In genomic region chr1:22231995-22232690, GRCh38 we compare ENCODE assay signal across 24 cellular contexts.
DNase-seq lines count a peak whose midpoint lies in the region; ATAC-seq and TF ChIP-seq lines count a peak whose summit lies in the region.
"Had no signal": no experiment of that assay in that cellular context is flagged by ENCODE, and none has a peak within 500 bp of the region (broad histone marks: within the 10 kb centered on the region; RNA-seq: fewer than 3 reads in every experiment).

No MANE protein-coding gene starts in this region.

- H2AFZ ChIP-seq in HCT116 (ENCODE audit: low read depth, low read length, poor library complexity, severe bottlenecking) (no peak overlapping the region), PC-3 (ENCODE audit: low read length) (no peak overlapping the region)

- no peak for TF ChIP-seq POLR2A in HCT116 (IDR thresholded peaks at IDR 0.05; ENCODE audit: borderline replicate concordance, extremely low read depth, insufficient read depth, insufficient read length)

- intact Hi-C loops in HCT116 (cut with micrococcal nuclease): no loop called here
- intact Hi-C loops in PC-3 (cut with micrococcal nuclease): no loop called here

- peaks cover 0 to 14% of the 10 kb centered on the region in 2 experiments; a peak in 1 of 4 replicates for H3K4me1 ChIP-seq in HCT116 (ENCODE audit: control insufficient read depth in 1 of 2, insufficient read depth in 2 of 2, low read length in 2 of 2)
- peaks cover 27% of the 10 kb centered on the region for H3K4me1 ChIP-seq in PC-3 (ENCODE audit: insufficient read depth, low read length)
- H3K4me1 ChIP-seq: left ventricle myocardium inferior, right atrium auricular region, spleen had no signal

- H4K20me1 ChIP-seq in HCT116 (ENCODE audit: insufficient read depth): no peaks in the 10 kb centered on the region
- H4K20me1 ChIP-seq in PC-3 (ENCODE audit: low read length): no peaks in the 10 kb centered on the region

- no peaks in the 10 kb centered on the region for H3K79me2 ChIP-seq in HCT116 (ENCODE audit: insufficient read depth, low read length)
- H3K79me2 ChIP-seq in PC-3 (ENCODE audit: low read length): no peaks in the 10 kb centered on the region

- no TSS peak for BruUV-seq in HCT116 (replicated peaks; lab: Mats Ljungman, UMichigan)
- no TSS peak for BruUV-seq in PC-3 (replicated peaks; lab: Mats Ljungman, UMichigan)

- peaks cover 5% of the 10 kb centered on the region for H3F3A ChIP-seq in PC-3 (ENCODE audit: low read length, unreplicated experiment)

- H3K27ac Mint-ChIP-seq in osteocyte (ENCODE audit: unreplicated experiment): no peak overlapping the region
- no peak overlapping the region for H3K27ac Mint-ChIP-seq in stimulated activated effector memory CD8-positive, alpha-beta T cell treated with anti-CD3 and anti-CD28 coated beads, Interleukin-12 subunit alpha, Interleukin-12 subunit beta, amount 100 ng/mL, for 72 hours
- H3K27ac Mint-ChIP-seq: activated CD8-positive, alpha-beta T cell treated with anti-CD3 and anti-CD28 coated beads for 36 hours; mesothelial cell of epicardium; stimulated activated memory B cell treated with anti-CD40 and anti-IgM and Interleukin-4, amounts not matched to agents 10 μg/mL and 1 μg/mL and 100 μg/mL, for 72 hours had no signal

- ATAC-seq in HCT116 (peak; percentile 58), PC-3 (no peak), esophagus mucosa (peak; percentile 65)
- ATAC-seq in stimulated activated effector memory CD8-positive, alpha-beta T cell treated with anti-CD3 and anti-CD28 coated beads, Interleukin-12 subunit alpha, Interleukin-12 subunit beta, amount 100 ng/mL, for 72 hours: no peak
- ATAC-seq: activated CD8-positive, alpha-beta T cell treated with anti-CD3 and anti-CD28 coated beads for 36 hours; naive thymus-derived CD8-positive, alpha-beta T cell; stimulated activated memory B cell treated with anti-CD40 and anti-IgM and Interleukin-4, amounts not matched to agents 10 μg/mL and 1 μg/mL and 100 μg/mL, for 72 hours had no signal

- TF ChIP-seq CTCF in 22Rv1 (IDR thresholded peaks at IDR 0.05): peak; percentile 9; the same call in 1 of the 2 replicates
- TF ChIP-seq CTCF in HCT116 (IDR thresholded peaks at IDR 0.05 in 2 of 3, conservative IDR thresholded peaks at IDR 0.05 in 1 of 3; ENCODE audit: borderline replicate concordance in 1 of 3, insufficient read depth in 1 of 3, low read depth in 2 of 3, low read length in 2 of 3): peak; percentile 4 to 40 (median 22); a peak in 3 of 6 replicates
- TF ChIP-seq CTCF in PC-3 (conservative IDR thresholded peaks at IDR 0.05; ENCODE audit: low read depth, low read length): peak; percentile 36
- TF ChIP-seq CTCF in osteocyte (IDR thresholded peaks at IDR 0.05): no peak

- RAD21 ChIA-PET in HCT116 (lab: Charles Lee; ENCODE audit: low non-redundant PET in 1 of 2, low total read pairs in 2 of 2, uncharacterized antibody in 2 of 2, unreplicated experiment in 2 of 2): no interaction called here

- 0 out of 2 replicates have a peak, but pooled peaks cover 3% of the 10 kb centered on the region for H3K27me3 ChIP-seq in HCT116 (ENCODE audit: insufficient read depth, low read length)
- no peaks in the 10 kb centered on the region for H3K27me3 ChIP-seq in PC-3 (ENCODE audit: low read length)
- H3K27me3 ChIP-seq: ovary, right atrium auricular region had no signal

- H3K9ac ChIP-seq in HCT116 (ENCODE audit: low read length) (no peak overlapping the region), PC-3 (ENCODE audit: low read length) (no peak overlapping the region)

- DNase-seq in HCT116 (ENCODE audit: low read depth, low spot score): no peak
- no peak for DNase-seq in PC-3
- no peak for DNase-seq in SIG-M5 (lab: John Stamatoyannopoulos, UW)
- DNase-seq in osteocyte (ENCODE audit: extremely low spot score, unreplicated experiment): no peak
- no peak for DNase-seq in stimulated activated effector memory CD8-positive, alpha-beta T cell treated with anti-CD3 and anti-CD28 coated beads, Interleukin-12 subunit alpha, Interleukin-12 subunit beta, amount 100 ng/mL, for 72 hours (ENCODE audit: low spot score in 2 of 2)
- DNase-seq in mesenteric fat pad (ENCODE audit: low spot score): no peak
- DNase-seq: activated CD4-positive, CD25-positive, alpha-beta regulatory T cell treated with anti-CD3 and anti-CD28 coated beads, Interleukin-2, amount 50 U/mL, for 72 hours; activated CD8-positive, alpha-beta T cell treated with anti-CD3 and anti-CD28 coated beads for 36 hours; IMR-90; left ventricle myocardium inferior; naive thymus-derived CD8-positive, alpha-beta T cell; NCI-H1436; NCI-H510A treated with DMSO at 0.1 percent for 48 hours; NK-92 treated with Interleukin-12 subunit alpha and Interleukin-12 subunit beta, amount 100 ng/mL, for 24 hours; ovary; spleen; stimulated activated CD4-positive, alpha-beta T cell treated with anti-CD3 and anti-CD28 coated beads, Interleukin-2, amount 100 ng/mL, for 48 hours had no signal

- no peaks in the 10 kb centered on the region for H3K9me3 ChIP-seq in HCT116 (ENCODE audit: control insufficient read depth in 1 of 2, insufficient read depth in 1 of 2, low read depth in 1 of 2, low read length in 2 of 2)
- no peaks in the 10 kb centered on the region for H3K9me3 ChIP-seq in PC-3 (ENCODE audit: low read length)
- H3K9me3 ChIP-seq: left ventricle myocardium inferior, ovary, right atrium auricular region, SJSA1, spleen had no signal

- peak; percentile 30; the same call in 1 of the 2 replicates for TF ChIP-seq RAD21 in HCT116 (IDR thresholded peaks at IDR 0.05; ENCODE audit: low read depth)

- H3K36me3 ChIP-seq in HCT116 (ENCODE audit: control insufficient read depth in 1 of 2, insufficient read depth in 2 of 2, low read length in 2 of 2): no peaks in the 10 kb centered on the region
- no peaks in the 10 kb centered on the region for H3K36me3 ChIP-seq in PC-3 (ENCODE audit: low read depth, low read length)
- H3K36me3 ChIP-seq: left ventricle myocardium inferior, ovary, right atrium auricular region, SJSA1, spleen had no signal

- H3K4me3 Mint-ChIP-seq in osteocyte (ENCODE audit: unreplicated experiment): no peak overlapping the region
- no peak overlapping the region for H3K4me3 Mint-ChIP-seq in stimulated activated effector memory CD8-positive, alpha-beta T cell treated with anti-CD3 and anti-CD28 coated beads, Interleukin-12 subunit alpha, Interleukin-12 subunit beta, amount 100 ng/mL, for 72 hours
- H3K4me3 Mint-ChIP-seq: activated CD8-positive, alpha-beta T cell treated with anti-CD3 and anti-CD28 coated beads for 36 hours; mesothelial cell of epicardium; naive thymus-derived CD8-positive, alpha-beta T cell; stimulated activated memory B cell treated with anti-CD40 and anti-IgM and Interleukin-4, amounts not matched to agents 10 μg/mL and 1 μg/mL and 100 μg/mL, for 72 hours had no signal

- no peaks in the 10 kb centered on the region for H3K36me3 Mint-ChIP-seq in osteocyte (ENCODE audit: unreplicated experiment)
- H3K36me3 Mint-ChIP-seq in stimulated activated effector memory CD8-positive, alpha-beta T cell treated with anti-CD3 and anti-CD28 coated beads, Interleukin-12 subunit alpha, Interleukin-12 subunit beta, amount 100 ng/mL, for 72 hours: no peaks in the 10 kb centered on the region
- H3K36me3 Mint-ChIP-seq: brain; mesothelial cell of epicardium; naive thymus-derived CD8-positive, alpha-beta T cell; stimulated activated memory B cell treated with anti-CD40 and anti-IgM and Interleukin-4, amounts not matched to agents 10 μg/mL and 1 μg/mL and 100 μg/mL, for 72 hours had no signal

- CTCF ChIA-PET in HCT116 (lab: Charles Lee) (interaction anchor here (1.4 kb wide), 1 partner anchor 184 kb away, joined by 3 read pairs; no protein-coding TSS in a partner anchor), PC-3 (lab: Charles Lee) (no interaction called here)

- no peaks in the 10 kb centered on the region for H3K9me2 ChIP-seq in HCT116 (ENCODE audit: insufficient read depth)
- no peaks in the 10 kb centered on the region for H3K9me2 ChIP-seq in PC-3 (replicated peaks; ENCODE audit: low read length)

- H3K27ac ChIP-seq in 22Rv1 (no peak overlapping the region), HCT116 (ENCODE audit: low read depth, low read length) (no peak overlapping the region), PC-3 (ENCODE audit: low read length) (no peak overlapping the region)
- H3K27ac ChIP-seq: left ventricle myocardium inferior, ovary, right atrium auricular region, SJSA1, spleen had no signal

- no peaks in the 10 kb centered on the region for H3K9me3 Mint-ChIP-seq in osteocyte (ENCODE audit: unreplicated experiment)
- H3K9me3 Mint-ChIP-seq in stimulated activated effector memory CD8-positive, alpha-beta T cell treated with anti-CD3 and anti-CD28 coated beads, Interleukin-12 subunit alpha, Interleukin-12 subunit beta, amount 100 ng/mL, for 72 hours: no peaks in the 10 kb centered on the region
- H3K9me3 Mint-ChIP-seq: activated CD8-positive, alpha-beta T cell treated with anti-CD3 and anti-CD28 coated beads for 36 hours; mesothelial cell of epicardium; naive thymus-derived CD8-positive, alpha-beta T cell had no signal

- POLR2A ChIA-PET in HCT116 (lab: Charles Lee) (no interaction called here), PC-3 (lab: Charles Lee; ENCODE audit: unreplicated experiment) (no interaction called here)

- peaks cover 32% of the 10 kb centered on the region for H3K27me3 Mint-ChIP-seq in osteocyte (ENCODE audit: unreplicated experiment)

- H3K4me3 ChIP-seq in HCT116 (replicated peaks in 1 of 2; ENCODE audit: low read depth in 1 of 2, low read length in 2 of 2) (no peak overlapping the region), PC-3 (ENCODE audit: low read length) (no peak overlapping the region)
- H3K4me3 ChIP-seq: left ventricle myocardium inferior, ovary, right atrium auricular region, SJSA1, spleen had no signal

- H3K4me2 ChIP-seq in HCT116 (ENCODE audit: low read length) (no peak overlapping the region), PC-3 (ENCODE audit: low read length) (no peak overlapping the region)

- H3K4me1 Mint-ChIP-seq in osteocyte (ENCODE audit: unreplicated experiment): no peaks in the 10 kb centered on the region
- H3K4me1 Mint-ChIP-seq in stimulated activated effector memory CD8-positive, alpha-beta T cell treated with anti-CD3 and anti-CD28 coated beads, Interleukin-12 subunit alpha, Interleukin-12 subunit beta, amount 100 ng/mL, for 72 hours: no peaks in the 10 kb centered on the region
- H3K4me1 Mint-ChIP-seq: stimulated activated memory B cell treated with anti-CD40 and anti-IgM and Interleukin-4, amounts not matched to agents 10 μg/mL and 1 μg/mL and 100 μg/mL, for 72 hours had no signal

TF ChIP-seq in HCT116, 20 proteins besides CTCF, POLR2A, EP300 and RAD21 (continues in another document):
- TF ChIP-seq ELF1 (IDR thresholded peaks at IDR 0.05; ENCODE audit: borderline replicate concordance, low read depth) (no peak), JUND (IDR thresholded peaks at IDR 0.05) (no peak), SIN3A (IDR thresholded peaks at IDR 0.05; ENCODE audit: low read depth) (no peak), ZNF274 (IDR thresholded peaks at IDR 0.05; ENCODE audit: low read depth, low read length) (no peak), CEBPB (IDR thresholded peaks at IDR 0.05; ENCODE audit: low read depth) (no peak), ATF3 (IDR thresholded peaks at IDR 0.05) (no peak)

Comparison
In these comparisons a context has a peak if more than half of its experiments do, and no peak if none do; other contexts are left out.
1. ATAC-seq: peak in HCT116 (single experiment) and esophagus mucosa (single experiment); none in PC-3 (single experiment) and stimulated activated effector memory CD8-positive, alpha-beta T cell treated with anti-CD3 and anti-CD28 coated beads, Interleukin-12 subunit alpha, Interleukin-12 subunit beta, amount 100 ng/mL, for 72 hours (single experiment).